ENCODE assay signal across 16 cellular contexts in the genomic region with DNA sequence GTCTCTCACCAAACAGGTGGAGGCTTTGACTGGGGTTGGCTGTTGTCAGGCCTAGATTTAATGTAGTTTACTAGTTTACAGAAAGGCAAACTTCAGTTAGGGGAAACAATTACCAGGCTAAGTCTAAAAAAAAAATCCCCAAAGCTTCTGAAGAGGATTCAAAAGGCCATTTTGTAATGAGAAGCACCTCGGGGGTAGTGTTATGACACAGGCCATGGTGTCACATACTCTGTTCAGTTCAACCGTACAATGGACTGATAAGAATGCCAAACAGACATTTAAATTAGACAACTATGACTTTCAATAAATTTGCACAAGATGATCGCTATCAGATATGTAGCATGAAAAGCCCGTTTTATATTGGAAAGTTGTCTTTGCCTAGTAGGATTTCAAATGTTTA.
DNase-seq lines count a peak whose midpoint lies in the region; ATAC-seq and TF ChIP-seq lines count a peak whose summit lies in the region.
"Had no signal": no experiment of that assay in that cellular context is flagged by ENCODE, and none has a peak within 500 bp of the region (broad histone marks: within the 10 kb centered on the region; RNA-seq: fewer than 3 reads in every experiment).

No MANE protein-coding gene starts in this region.

- H3K79me1 ChIP-seq in mesenchymal stem cell (replicated peaks; ENCODE audit: low read length, poor library complexity, severe bottlenecking) = no peaks in the 10 kb centered on the region

- no peak for TF ChIP-seq POLR2A in uterus (IDR thresholded peaks at IDR 0.05)

- peak; percentile 22 for ATAC-seq in GM19438 (IDR thresholded peaks at IDR 0.05; ENCODE audit: low read depth, unreplicated experiment)
- peak; percentile 16 for ATAC-seq in HG02885 (IDR thresholded peaks at IDR 0.05; ENCODE audit: poor library complexity, unreplicated experiment)
- no peak for ATAC-seq in GM18870 (IDR thresholded peaks at IDR 0.05; ENCODE audit: unreplicated experiment)
- ATAC-seq: activated T-helper 17 cell treated with anti-CD3 and anti-CD28 coated beads, Interleukin-2, amount 50 U/mL, for 72 hours had no signal

- TF ChIP-seq CTCF in KMS-11 (conservative IDR thresholded peaks at IDR 0.05; ENCODE audit: low read depth, low read length) (no peak), uterus (IDR thresholded peaks at IDR 0.05) (no peak)

- H3K9me3 Mint-ChIP-seq in activated CD4-positive, alpha-beta memory T cell treated with anti-CD3 and anti-CD28 coated beads for 36 hours = no peaks in the 10 kb centered on the region
- H3K9me3 Mint-ChIP-seq: activated CD4-positive, alpha-beta T cell treated with anti-CD3 and anti-CD28 coated beads, Interleukin-2, amount 10 ng/mL, durations not matched to agents 24 days and 14 days; activated T-helper 17 cell treated with anti-CD3 and anti-CD28 coated beads, Interleukin-2, amount 50 U/mL, for 72 hours had no signal

- H2BK120ac ChIP-seq in mesenchymal stem cell (ENCODE audit: low read depth, low read length) = no peak overlapping the region

- no peak overlapping the region for H2AK5ac ChIP-seq in mesenchymal stem cell (ENCODE audit: low read length, severe bottlenecking)

- no peaks in the 10 kb centered on the region for H3K36me3 Mint-ChIP-seq in activated CD4-positive, alpha-beta memory T cell treated with anti-CD3 and anti-CD28 coated beads for 36 hours

- H3K4me1 ChIP-seq in BLaER1 = peaks cover 16% of the 10 kb centered on the region
- peaks cover 58% of the 10 kb centered on the region for H3K4me1 ChIP-seq in KMS-11 (ENCODE audit: low read depth, poor library complexity, severe bottlenecking)
- H3K4me1 ChIP-seq in mesenchymal stem cell (ENCODE audit: control insufficient read depth, insufficient read depth, low read depth, low read length) = no peaks in the 10 kb centered on the region
- no peaks in the 10 kb centered on the region for H3K4me1 ChIP-seq in uterus
- H3K4me1 ChIP-seq: lower lobe of right lung had no signal

- H2BK5ac ChIP-seq in mesenchymal stem cell (ENCODE audit: low read depth, low read length, poor library complexity, severe bottlenecking) = no peak overlapping the region

- no peaks in the 10 kb centered on the region for H3K36me3 ChIP-seq in BLaER1
- H3K36me3 ChIP-seq in KMS-11 (ENCODE audit: insufficient read depth) = no peaks in the 10 kb centered on the region
- peaks cover 0 to 76% of the 10 kb centered on the region in 2 experiments for H3K36me3 ChIP-seq in mesenchymal stem cell (ENCODE audit: control insufficient read depth in 1 of 2, insufficient read depth in 2 of 2, low read depth in 1 of 2, low read length in 2 of 2)
- no peaks in the 10 kb centered on the region for H3K36me3 ChIP-seq in uterus
- H3K36me3 ChIP-seq: lower lobe of right lung had no signal

- no peak overlapping the region for H4K8ac ChIP-seq in mesenchymal stem cell (ENCODE audit: low read length)

- no peak overlapping the region for H4K91ac ChIP-seq in mesenchymal stem cell (ENCODE audit: low read length)

- no peak overlapping the region for H2BK12ac ChIP-seq in mesenchymal stem cell (ENCODE audit: low read length in 2 of 2)

- WGBS in mesenchymal stem cell = 100% methylated on average over 4 of the region's 4 CpGs

- H3K27ac Mint-ChIP-seq in activated CD4-positive, alpha-beta memory T cell treated with anti-CD3 and anti-CD28 coated beads for 36 hours = no peak overlapping the region
- H3K27ac Mint-ChIP-seq: activated CD4-positive, alpha-beta T cell treated with anti-CD3 and anti-CD28 coated beads, Interleukin-2, amount 10 ng/mL, durations not matched to agents 24 days and 14 days; activated T-helper 17 cell treated with anti-CD3 and anti-CD28 coated beads, Interleukin-2, amount 50 U/mL, for 72 hours had no signal

- no peak overlapping the region for H3K4ac ChIP-seq in mesenchymal stem cell (ENCODE audit: low read depth in 1 of 2, low read length in 2 of 2)

- H3K23ac ChIP-seq in mesenchymal stem cell (ENCODE audit: low read length in 2 of 2) = no peak overlapping the region

- H3K9ac ChIP-seq in BLaER1 = no peak overlapping the region
- peak overlapping the region; percentile 39; the same call in 1 of the 2 replicates for H3K9ac ChIP-seq in KMS-11
- no peak overlapping the region for H3K9ac ChIP-seq in mesenchymal stem cell (ENCODE audit: low read length)

- no peaks in the 10 kb centered on the region for H3K27me3 ChIP-seq in BLaER1
- H3K27me3 ChIP-seq in KMS-11 (ENCODE audit: insufficient read depth, low read depth) = no peaks in the 10 kb centered on the region
- H3K27me3 ChIP-seq in mesenchymal stem cell (ENCODE audit: control insufficient read depth in 1 of 2, insufficient read depth in 1 of 2, low read length in 2 of 2) = no peaks in the 10 kb centered on the region
- no peaks in the 10 kb centered on the region for H3K27me3 ChIP-seq in uterus
- H3K27me3 ChIP-seq: tibial nerve had no signal

- CTCF ChIA-PET in activated CD4-positive, alpha-beta memory T cell treated with anti-CD3 and anti-CD28 coated beads for 36 hours (lab: Charles Lee) = no interaction called here

- H3K27me3 Mint-ChIP-seq in activated CD4-positive, alpha-beta memory T cell treated with anti-CD3 and anti-CD28 coated beads for 36 hours = peaks cover 1% of the 10 kb centered on the region
- H3K27me3 Mint-ChIP-seq: activated T-helper 17 cell treated with anti-CD3 and anti-CD28 coated beads, Interleukin-2, amount 50 U/mL, for 72 hours had no signal

- H3K4me2 ChIP-seq in BLaER1 = peak overlapping the region; percentile 57
- peak overlapping the region; percentile 81 for H3K4me2 ChIP-seq in KMS-11
- H3K4me2 ChIP-seq in mesenchymal stem cell (ENCODE audit: low read length, poor library complexity, severe bottlenecking) = no peak overlapping the region

- no peak overlapping the region for H3K14ac ChIP-seq in mesenchymal stem cell (ENCODE audit: low read length in 2 of 2)

- peak overlapping the region; percentile 62; the same call in 1 of the 2 replicates for H2AFZ ChIP-seq in KMS-11 (ENCODE audit: low read depth)
- no peak overlapping the region for H2AFZ ChIP-seq in mesenchymal stem cell (ENCODE audit: low read depth, low read length)

- H3K9me3 ChIP-seq in BLaER1 (no peaks in the 10 kb centered on the region), mesenchymal stem cell (ENCODE audit: control insufficient read depth, low read length) (no peaks in the 10 kb centered on the region), uterus (no peaks in the 10 kb centered on the region)
- H3K9me3 ChIP-seq: lower lobe of right lung, tibial nerve had no signal

- no peak overlapping the region for H2BK15ac ChIP-seq in mesenchymal stem cell (ENCODE audit: low read depth, poor library complexity, severe bottlenecking)

- H3K4me1 Mint-ChIP-seq in activated CD4-positive, alpha-beta memory T cell treated with anti-CD3 and anti-CD28 coated beads for 36 hours (ENCODE audit: low read depth) = no peaks in the 10 kb centered on the region
- H3K4me1 Mint-ChIP-seq: activated T-helper 17 cell treated with anti-CD3 and anti-CD28 coated beads, Interleukin-2, amount 50 U/mL, for 72 hours had no signal

- H3K27ac ChIP-seq in BLaER1 = no peak overlapping the region
- H3K27ac ChIP-seq in KMS-11 = peak overlapping the region; percentile 85
- H3K27ac ChIP-seq in mesenchymal stem cell (ENCODE audit: low read length, poor library complexity, severe bottlenecking) = no peak overlapping the region
- H3K27ac ChIP-seq in uterus = no peak overlapping the region

- intact Hi-C loops in uterus (cut with DNase I; ENCODE audit: low total_unique reads) = no loop called here
- intact Hi-C loops in activated CD4-positive, alpha-beta memory T cell treated with anti-CD3 and anti-CD28 coated beads for 36 hours (cut with micrococcal nuclease) = no loop called here

- POLR2A ChIA-PET in activated CD4-positive, alpha-beta memory T cell treated with anti-CD3 and anti-CD28 coated beads for 36 hours (lab: Charles Lee) = no interaction called here

- H3K4me3 Mint-ChIP-seq in activated CD4-positive, alpha-beta memory T cell treated with anti-CD3 and anti-CD28 coated beads for 36 hours = no peak overlapping the region
- H3K4me3 Mint-ChIP-seq: activated CD4-positive, alpha-beta T cell treated with anti-CD3 and anti-CD28 coated beads, Interleukin-2, amount 10 ng/mL, durations not matched to agents 24 days and 14 days; activated T-helper 17 cell treated with anti-CD3 and anti-CD28 coated beads, Interleukin-2, amount 50 U/mL, for 72 hours had no signal

- no peak overlapping the region for H3K18ac ChIP-seq in mesenchymal stem cell (ENCODE audit: low read depth in 1 of 2, low read length in 2 of 2)

- H4K20me1 ChIP-seq in BLaER1 (no peaks in the 10 kb centered on the region), KMS-11 (ENCODE audit: insufficient read depth) (no peaks in the 10 kb centered on the region)

- no peak for DNase-seq in mesenchymal stem cell
- no peak for DNase-seq in uterus
- DNase-seq in activated CD4-positive, alpha-beta memory T cell treated with anti-CD3 and anti-CD28 coated beads for 36 hours = no peak
- DNase-seq: activated CD4-positive, alpha-beta T cell treated with anti-CD3 and anti-CD28 coated beads, Interleukin-2, amount 10 ng/mL, durations not matched to agents 24 days and 14 days; cortex of kidney; lower lobe of right lung; NCI-H1105; NCI-H446; T-helper 2 cell had no signal

- no peaks in the 10 kb centered on the region for H3K79me2 ChIP-seq in KMS-11 (ENCODE audit: insufficient read depth, low read depth)

- H3K4me3 ChIP-seq in BLaER1 (no peak overlapping the region), KMS-11 (IDR thresholded peaks at IDR 0.05; ENCODE audit: insufficient read depth, low read depth, low read length) (no peak overlapping the region), mesenchymal stem cell (ENCODE audit: insufficient read depth in 1 of 2, low read depth in 1 of 2, low read length in 2 of 2) (no peak overlapping the region), uterus (no peak overlapping the region)
- H3K4me3 ChIP-seq: lower lobe of right lung, tibial nerve had no signal
